Comparison of ENCODE assay signal across 1 cellular context in genomic region chr20:50438986-50439407, GRCh38.
TF ChIP-seq lines count a peak whose summit lies in the region.

No MANE protein-coding gene starts in this region.

TF ChIP-seq in K562, 482 proteins besides CTCF, POLR2A, EP300 and RAD21 (continued from another document):
- TF ChIP-seq TSHZ1 (CRISPR knock-in tag; IDR thresholded peaks at IDR 0.05) (no peak), CREB3L1 (IDR thresholded peaks at IDR 0.05; ENCODE audit: borderline replicate concordance, low read depth) (no peak), KAT7 (CRISPR knock-in tag; IDR thresholded peaks at IDR 0.05; ENCODE audit: borderline replicate concordance) (no peak), FOXP4 (CRISPR knock-in tag; IDR thresholded peaks at IDR 0.05; ENCODE audit: borderline replicate concordance) (no peak), FOSL1 (tag; conservative IDR thresholded peaks at IDR 0.05) (peak; percentile 27; the same call in 1 of the 2 replicates), ELF4 (CRISPR knock-in tag; IDR thresholded peaks at IDR 0.05) (no peak), ZNF639 (CRISPR knock-in tag; conservative IDR thresholded peaks at IDR 0.05 in 1 of 2, IDR thresholded peaks at IDR 0.05 in 1 of 2) (no peak), GTF2E2 (tag; IDR thresholded peaks at IDR 0.05) (no peak), HDGF (IDR thresholded peaks at IDR 0.05) (no peak), ZNF583 (CRISPR knock-in tag; IDR thresholded peaks at IDR 0.05) (no peak), ZNF511 (CRISPR knock-in tag; IDR thresholded peaks at IDR 0.05) (no peak), MBD2 (IDR thresholded peaks at IDR 0.05; ENCODE audit: borderline replicate concordance, low read depth) (no peak), SFPQ (IDR thresholded peaks at IDR 0.05; ENCODE audit: low read depth, low read length) (no peak), ARID3A (IDR thresholded peaks at IDR 0.05; ENCODE audit: borderline replicate concordance, low read depth, low read length) (no peak), NCOA1 (IDR thresholded peaks at IDR 0.05; ENCODE audit: low read depth) (no peak)
